Comparison of ENCODE assay signal across 19 cellular contexts in genomic region chr6:49454787-49455709, GRCh38. TPM values are rescaled to one million over a fixed set of nuclear protein-coding genes. Genes with fewer than 3 reads are reported as not detected.
A peak's percentile ranks its signal among the peaks of the same experiment; 100 is the strongest.
DNase-seq lines count a peak whose midpoint lies in the region; ATAC-seq and TF ChIP-seq lines count a peak whose summit lies in the region.
"Had no signal": no experiment of that assay in that cellular context is flagged by ENCODE, and none has a peak within 500 bp of the region (broad histone marks: within the 10 kb centered on the region; RNA-seq: fewer than 3 reads in every experiment).

No MANE protein-coding gene starts in this region.

- peak overlapping the region; percentile 34 for H3K4me3 Mint-ChIP-seq in activated CD4-positive, alpha-beta memory T cell treated with anti-CD3 and anti-CD28 coated beads, Interleukin-2, amount 10 ng/mL, durations not matched to agents 7 days and 5 days
- H3K4me3 Mint-ChIP-seq in activated CD4-positive, alpha-beta memory T cell treated with anti-CD3 and anti-CD28 coated beads for 36 hours = no peak overlapping the region

- H3K9me3 ChIP-seq in gastrocnemius medialis = no peaks in the 10 kb centered on the region
- H3K9me3 ChIP-seq: gastroesophageal sphincter, HAP-1, vagina had no signal

- H3K4me3 ChIP-seq in gastrocnemius medialis = no peak overlapping the region
- H3K4me3 ChIP-seq: gastroesophageal sphincter, HAP-1, vagina had no signal

- peak; percentile 74 for ATAC-seq in GM21526 (IDR thresholded peaks at IDR 0.05; ENCODE audit: low FRiP score, unreplicated experiment)
- peak; percentile 94 for ATAC-seq in HG03025 (IDR thresholded peaks at IDR 0.05; ENCODE audit: low FRiP score, unreplicated experiment)
- ATAC-seq in gastrocnemius medialis = no peak
- ATAC-seq: gastroesophageal sphincter, HepG2, SK-N-SH treated with all-trans-retinoic acid at 6 μM for 48 hours had no signal

- peaks cover 31% of the 10 kb centered on the region for H3K36me3 Mint-ChIP-seq in activated CD4-positive, alpha-beta memory T cell treated with anti-CD3 and anti-CD28 coated beads, Interleukin-2, amount 10 ng/mL, durations not matched to agents 7 days and 5 days (ENCODE audit: low read depth)
- peaks cover 13% of the 10 kb centered on the region for H3K36me3 Mint-ChIP-seq in activated CD4-positive, alpha-beta memory T cell treated with anti-CD3 and anti-CD28 coated beads for 36 hours

- TF ChIP-seq POLR2A in gastrocnemius medialis (IDR thresholded peaks at IDR 0.05) = no peak

- intact Hi-C loops in activated CD4-positive, alpha-beta memory T cell treated with anti-CD3 and anti-CD28 coated beads for 36 hours (cut with micrococcal nuclease) = no loop called here
- intact Hi-C loops in gastrocnemius medialis (cut with DNase I; ENCODE audit: low total_unique reads) = no loop called here

- no peaks in the 10 kb centered on the region for H3K4me1 ChIP-seq in gastrocnemius medialis
- H3K4me1 ChIP-seq: HAP-1 had no signal

- no peaks in the 10 kb centered on the region for H3K27me3 Mint-ChIP-seq in activated CD4-positive, alpha-beta memory T cell treated with anti-CD3 and anti-CD28 coated beads, Interleukin-2, amount 10 ng/mL, durations not matched to agents 7 days and 5 days
- H3K27me3 Mint-ChIP-seq in activated CD4-positive, alpha-beta memory T cell treated with anti-CD3 and anti-CD28 coated beads for 36 hours = no peaks in the 10 kb centered on the region

- H3K4me1 Mint-ChIP-seq in activated CD4-positive, alpha-beta memory T cell treated with anti-CD3 and anti-CD28 coated beads, Interleukin-2, amount 10 ng/mL, durations not matched to agents 7 days and 5 days = peaks cover 12% of the 10 kb centered on the region
- H3K4me1 Mint-ChIP-seq in activated CD4-positive, alpha-beta memory T cell treated with anti-CD3 and anti-CD28 coated beads for 36 hours (ENCODE audit: low read depth) = peaks cover 2% of the 10 kb centered on the region

- in situ Hi-C loops in gastrocnemius medialis (cut with MboI; ENCODE audit: low sequenced_read_pairs in 4 of 4) = no loop called here

- H3K27ac ChIP-seq in gastrocnemius medialis = no peak overlapping the region
- H3K27ac ChIP-seq: gastroesophageal sphincter, vagina had no signal

- no peak for TF ChIP-seq CTCF in gastrocnemius medialis (IDR thresholded peaks at IDR 0.05 in 4 of 5, conservative IDR thresholded peaks at IDR 0.05 in 1 of 5)

- no peaks in the 10 kb centered on the region for H3K9me3 Mint-ChIP-seq in activated CD4-positive, alpha-beta memory T cell treated with anti-CD3 and anti-CD28 coated beads, Interleukin-2, amount 10 ng/mL, durations not matched to agents 7 days and 5 days
- H3K9me3 Mint-ChIP-seq in activated CD4-positive, alpha-beta memory T cell treated with anti-CD3 and anti-CD28 coated beads for 36 hours = no peaks in the 10 kb centered on the region

- CTCF ChIA-PET in activated CD4-positive, alpha-beta memory T cell treated with anti-CD3 and anti-CD28 coated beads, Interleukin-2, amount 10 ng/mL, durations not matched to agents 7 days and 5 days (lab: Charles Lee) = interaction anchor here (1.4 kb wide), 1 partner anchor 45 kb away, joined by 5 read pairs; no protein-coding TSS in a partner anchor
- CTCF ChIA-PET in activated CD4-positive, alpha-beta memory T cell treated with anti-CD3 and anti-CD28 coated beads for 36 hours (lab: Charles Lee) = interaction anchor here (0.5 to 1.3 kb wide), 3 partner anchors 23 to 77 kb away, joined by 3 read pairs; no protein-coding TSS in a partner anchor

- POLR2A ChIA-PET in activated CD4-positive, alpha-beta memory T cell treated with anti-CD3 and anti-CD28 coated beads, Interleukin-2, amount 10 ng/mL, durations not matched to agents 7 days and 5 days (lab: Charles Lee) = interaction anchor here (0.8 to 2.0 kb wide), 2 partner anchors 10 kb away, joined by 6 read pairs; no protein-coding TSS in a partner anchor
- POLR2A ChIA-PET in activated CD4-positive, alpha-beta memory T cell treated with anti-CD3 and anti-CD28 coated beads for 36 hours (lab: Charles Lee) = no interaction called here

- H3K27ac Mint-ChIP-seq in activated CD4-positive, alpha-beta memory T cell treated with anti-CD3 and anti-CD28 coated beads, Interleukin-2, amount 10 ng/mL, durations not matched to agents 7 days and 5 days = peak overlapping the region; percentile 73
- no peak overlapping the region for H3K27ac Mint-ChIP-seq in activated CD4-positive, alpha-beta memory T cell treated with anti-CD3 and anti-CD28 coated beads for 36 hours

- H3K27me3 ChIP-seq in gastrocnemius medialis = no peaks in the 10 kb centered on the region
- H3K27me3 ChIP-seq: gastroesophageal sphincter, vagina had no signal

- H3K36me3 ChIP-seq in gastrocnemius medialis = peaks cover 0 to 53% of the 10 kb centered on the region in 2 donors

- no peak for DNase-seq in activated CD4-positive, alpha-beta memory T cell treated with anti-CD3 and anti-CD28 coated beads, Interleukin-2, amount 10 ng/mL, durations not matched to agents 7 days and 5 days
- DNase-seq in activated CD4-positive, alpha-beta memory T cell treated with anti-CD3 and anti-CD28 coated beads for 36 hours = no peak
- peak; percentile 20 for DNase-seq in OCI-M1 (lab: John Stamatoyannopoulos, UW)
- DNase-seq in islet precursor cell = no peak
- DNase-seq in NCI-H2029 treated with DMSO at 0.1 percent for 48 hours (lab: John Stamatoyannopoulos, UW) = no peak
- DNase-seq in gastrocnemius medialis = no peak
- DNase-seq: ACHN; activated CD4-positive, CD25-positive, alpha-beta regulatory T cell; effector memory CD4-positive, alpha-beta T cell; kidney glomerular epithelial cell; NCI-H1417 treated with DMSO at 0.1 percent for 48 hours had no signal

RNA-seq across cellular contexts. Expression of gene MMUT, which starts 8.0 kb away (rescaled TPM):
- 10 to 100 TPM; 19.1 to 20.6 TPM for total RNA-seq in activated CD4-positive, alpha-beta memory T cell treated with anti-CD3 and anti-CD28 coated beads, Interleukin-2, amount 10 ng/mL, durations not matched to agents 7 days and 5 days
- total RNA-seq in activated CD4-positive, alpha-beta memory T cell treated with anti-CD3 and anti-CD28 coated beads for 36 hours = 10 to 100 TPM; 16.9 to 18.1 TPM
- total RNA-seq in gastrocnemius medialis = 10 to 100 TPM in 3 of 4 donors, 1 to 10 TPM in 1; 6.7 to 16.9 (median 14.4) TPM

RNA-seq across cellular contexts. Expression of gene CENPQ, which starts 8.1 kb away (rescaled TPM):
- 10 to 100 TPM; 18.0 to 20.8 TPM for total RNA-seq in activated CD4-positive, alpha-beta memory T cell treated with anti-CD3 and anti-CD28 coated beads, Interleukin-2, amount 10 ng/mL, durations not matched to agents 7 days and 5 days
- 10 to 100 TPM; 20.5 to 21.4 TPM for total RNA-seq in activated CD4-positive, alpha-beta memory T cell treated with anti-CD3 and anti-CD28 coated beads for 36 hours
- total RNA-seq in gastrocnemius medialis = 1 to 10 TPM; 1.3 to 5.0 (median 3.5) TPM

RNA-seq across cellular contexts. Expression of gene GLYATL3, which starts 44.7 kb away (rescaled TPM):
- total RNA-seq in activated CD4-positive, alpha-beta memory T cell treated with anti-CD3 and anti-CD28 coated beads, Interleukin-2, amount 10 ng/mL, durations not matched to agents 7 days and 5 days = not detected
- total RNA-seq in activated CD4-positive, alpha-beta memory T cell treated with anti-CD3 and anti-CD28 coated beads for 36 hours = not detected
- not detected for total RNA-seq in gastrocnemius medialis
- total RNA-seq: gastroesophageal sphincter, HepG2, pulmonary artery endothelial cell, vagina had no signal

Comparison
In these comparisons a context has a peak if more than half of its experiments do, and no peak if none do; other contexts are left out.
1. ATAC-seq: peak in GM21526 (single experiment) and HG03025 (single experiment); none in gastrocnemius medialis (0 of 2).